1 cellular context compared by ENCODE assay signal in the genomic region with DNA sequence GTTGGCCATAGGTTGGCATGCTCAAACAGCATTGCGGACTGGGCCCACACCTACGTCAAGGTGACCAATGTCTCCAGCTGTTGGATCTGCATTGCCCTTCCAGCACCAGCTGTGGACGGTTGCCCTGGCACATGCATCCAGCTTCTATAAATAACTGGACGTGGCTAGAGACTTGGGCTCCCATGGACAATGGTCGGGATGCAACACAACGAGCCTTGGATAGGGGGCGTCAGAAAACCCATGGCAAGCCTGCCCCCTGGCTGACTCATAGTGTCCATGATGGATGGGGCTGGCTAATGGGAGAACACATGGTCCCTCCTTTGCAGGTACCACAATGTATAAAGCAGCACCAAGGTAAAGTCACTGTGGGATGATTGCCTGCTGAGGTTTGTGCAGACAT.
TF ChIP-seq lines count a peak whose summit lies in the region.

No MANE protein-coding gene starts in this region.

TF ChIP-seq in H1, 55 proteins besides CTCF, POLR2A, EP300 and RAD21:
- no peak for TF ChIP-seq FOSL1 (IDR thresholded peaks at IDR 0.05; ENCODE audit: insufficient read depth, low read depth, low read length)
- TF ChIP-seq EZH2 (IDR thresholded peaks at IDR 0.05; ENCODE audit: low read depth, low read length, severe bottlenecking): no peak
- TF ChIP-seq SIX5 (IDR thresholded peaks at IDR 0.05; ENCODE audit: low read depth, low read length): no peak
- TF ChIP-seq ZNF274 (IDR thresholded peaks at IDR 0.05; ENCODE audit: borderline replicate concordance, extremely low read depth, low read length): no peak
- no peak for TF ChIP-seq RFX5 (IDR thresholded peaks at IDR 0.05; ENCODE audit: borderline replicate concordance, low read depth, low read length)
- TF ChIP-seq GABPA (IDR thresholded peaks at IDR 0.05; ENCODE audit: borderline replicate concordance, insufficient read depth, low read length): no peak
- TF ChIP-seq MAFK (IDR thresholded peaks at IDR 0.05; ENCODE audit: low read depth, low read length): no peak
- TF ChIP-seq PHF8 (conservative IDR thresholded peaks at IDR 0.05; ENCODE audit: low read depth, low read length): no peak
- no peak for TF ChIP-seq SAP30 (IDR thresholded peaks at IDR 0.05; ENCODE audit: insufficient read depth, insufficient replicate concordance, low read length)
- TF ChIP-seq CHD2 (IDR thresholded peaks at IDR 0.05; ENCODE audit: low read length): no peak
- no peak for TF ChIP-seq SP2 (IDR thresholded peaks at IDR 0.05; ENCODE audit: low read length)
- TF ChIP-seq, protein P1, sequence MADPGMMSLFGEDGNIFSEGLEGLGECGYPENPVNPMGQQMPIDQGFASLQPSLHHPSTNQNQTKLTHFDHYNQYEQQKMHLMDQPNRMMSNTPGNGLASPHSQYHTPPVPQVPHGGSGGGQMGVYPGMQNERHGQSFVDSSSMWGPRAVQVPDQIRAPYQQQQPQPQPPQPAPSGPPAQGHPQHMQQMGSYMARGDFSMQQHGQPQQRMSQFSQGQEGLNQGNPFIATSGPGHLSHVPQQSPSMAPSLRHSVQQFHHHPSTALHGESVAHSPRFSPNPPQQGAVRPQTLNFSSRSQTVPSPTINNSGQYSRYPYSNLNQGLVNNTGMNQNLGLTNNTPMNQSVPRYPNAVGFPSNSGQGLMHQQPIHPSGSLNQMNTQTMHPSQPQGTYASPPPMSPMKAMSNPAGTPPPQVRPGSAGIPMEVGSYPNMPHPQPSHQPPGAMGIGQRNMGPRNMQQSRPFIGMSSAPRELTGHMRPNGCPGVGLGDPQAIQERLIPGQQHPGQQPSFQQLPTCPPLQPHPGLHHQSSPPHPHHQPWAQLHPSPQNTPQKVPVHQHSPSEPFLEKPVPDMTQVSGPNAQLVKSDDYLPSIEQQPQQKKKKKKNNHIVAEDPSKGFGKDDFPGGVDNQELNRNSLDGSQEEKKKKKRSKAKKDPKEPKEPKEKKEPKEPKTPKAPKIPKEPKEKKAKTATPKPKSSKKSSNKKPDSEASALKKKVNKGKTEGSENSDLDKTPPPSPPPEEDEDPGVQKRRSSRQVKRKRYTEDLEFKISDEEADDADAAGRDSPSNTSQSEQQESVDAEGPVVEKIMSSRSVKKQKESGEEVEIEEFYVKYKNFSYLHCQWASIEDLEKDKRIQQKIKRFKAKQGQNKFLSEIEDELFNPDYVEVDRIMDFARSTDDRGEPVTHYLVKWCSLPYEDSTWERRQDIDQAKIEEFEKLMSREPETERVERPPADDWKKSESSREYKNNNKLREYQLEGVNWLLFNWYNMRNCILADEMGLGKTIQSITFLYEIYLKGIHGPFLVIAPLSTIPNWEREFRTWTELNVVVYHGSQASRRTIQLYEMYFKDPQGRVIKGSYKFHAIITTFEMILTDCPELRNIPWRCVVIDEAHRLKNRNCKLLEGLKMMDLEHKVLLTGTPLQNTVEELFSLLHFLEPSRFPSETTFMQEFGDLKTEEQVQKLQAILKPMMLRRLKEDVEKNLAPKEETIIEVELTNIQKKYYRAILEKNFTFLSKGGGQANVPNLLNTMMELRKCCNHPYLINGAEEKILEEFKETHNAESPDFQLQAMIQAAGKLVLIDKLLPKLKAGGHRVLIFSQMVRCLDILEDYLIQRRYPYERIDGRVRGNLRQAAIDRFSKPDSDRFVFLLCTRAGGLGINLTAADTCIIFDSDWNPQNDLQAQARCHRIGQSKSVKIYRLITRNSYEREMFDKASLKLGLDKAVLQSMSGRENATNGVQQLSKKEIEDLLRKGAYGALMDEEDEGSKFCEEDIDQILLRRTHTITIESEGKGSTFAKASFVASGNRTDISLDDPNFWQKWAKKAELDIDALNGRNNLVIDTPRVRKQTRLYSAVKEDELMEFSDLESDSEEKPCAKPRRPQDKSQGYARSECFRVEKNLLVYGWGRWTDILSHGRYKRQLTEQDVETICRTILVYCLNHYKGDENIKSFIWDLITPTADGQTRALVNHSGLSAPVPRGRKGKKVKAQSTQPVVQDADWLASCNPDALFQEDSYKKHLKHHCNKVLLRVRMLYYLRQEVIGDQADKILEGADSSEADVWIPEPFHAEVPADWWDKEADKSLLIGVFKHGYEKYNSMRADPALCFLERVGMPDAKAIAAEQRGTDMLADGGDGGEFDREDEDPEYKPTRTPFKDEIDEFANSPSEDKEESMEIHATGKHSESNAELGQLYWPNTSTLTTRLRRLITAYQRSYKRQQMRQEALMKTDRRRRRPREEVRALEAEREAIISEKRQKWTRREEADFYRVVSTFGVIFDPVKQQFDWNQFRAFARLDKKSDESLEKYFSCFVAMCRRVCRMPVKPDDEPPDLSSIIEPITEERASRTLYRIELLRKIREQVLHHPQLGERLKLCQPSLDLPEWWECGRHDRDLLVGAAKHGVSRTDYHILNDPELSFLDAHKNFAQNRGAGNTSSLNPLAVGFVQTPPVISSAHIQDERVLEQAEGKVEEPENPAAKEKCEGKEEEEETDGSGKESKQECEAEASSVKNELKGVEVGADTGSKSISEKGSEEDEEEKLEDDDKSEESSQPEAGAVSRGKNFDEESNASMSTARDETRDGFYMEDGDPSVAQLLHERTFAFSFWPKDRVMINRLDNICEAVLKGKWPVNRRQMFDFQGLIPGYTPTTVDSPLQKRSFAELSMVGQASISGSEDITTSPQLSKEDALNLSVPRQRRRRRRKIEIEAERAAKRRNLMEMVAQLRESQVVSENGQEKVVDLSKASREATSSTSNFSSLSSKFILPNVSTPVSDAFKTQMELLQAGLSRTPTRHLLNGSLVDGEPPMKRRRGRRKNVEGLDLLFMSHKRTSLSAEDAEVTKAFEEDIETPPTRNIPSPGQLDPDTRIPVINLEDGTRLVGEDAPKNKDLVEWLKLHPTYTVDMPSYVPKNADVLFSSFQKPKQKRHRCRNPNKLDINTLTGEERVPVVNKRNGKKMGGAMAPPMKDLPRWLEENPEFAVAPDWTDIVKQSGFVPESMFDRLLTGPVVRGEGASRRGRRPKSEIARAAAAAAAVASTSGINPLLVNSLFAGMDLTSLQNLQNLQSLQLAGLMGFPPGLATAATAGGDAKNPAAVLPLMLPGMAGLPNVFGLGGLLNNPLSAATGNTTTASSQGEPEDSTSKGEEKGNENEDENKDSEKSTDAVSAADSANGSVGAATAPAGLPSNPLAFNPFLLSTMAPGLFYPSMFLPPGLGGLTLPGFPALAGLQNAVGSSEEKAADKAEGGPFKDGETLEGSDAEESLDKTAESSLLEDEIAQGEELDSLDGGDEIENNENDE (IDR thresholded peaks at IDR 0.05; ENCODE audit: insufficient replicate concordance, low read length): no peak
- TF ChIP-seq POU5F1 (IDR thresholded peaks at IDR 0.05; ENCODE audit: low read depth, low read length): no peak
- no peak for TF ChIP-seq BCL11A (IDR thresholded peaks at IDR 0.05; ENCODE audit: low read depth in 2 of 2, low read length in 2 of 2)
- TF ChIP-seq SP1 (IDR thresholded peaks at IDR 0.05; ENCODE audit: low read depth, low read length): no peak
- TF ChIP-seq GTF2F1 (IDR thresholded peaks at IDR 0.05; ENCODE audit: borderline replicate concordance, low read depth, low read length): no peak
- TF ChIP-seq KDM5A (IDR thresholded peaks at IDR 0.05; ENCODE audit: low read length): no peak
- TF ChIP-seq NRF1 (IDR thresholded peaks at IDR 0.05; ENCODE audit: low read depth, low read length): no peak
